18 cellular contexts compared by ENCODE assay signal in the genomic region with DNA sequence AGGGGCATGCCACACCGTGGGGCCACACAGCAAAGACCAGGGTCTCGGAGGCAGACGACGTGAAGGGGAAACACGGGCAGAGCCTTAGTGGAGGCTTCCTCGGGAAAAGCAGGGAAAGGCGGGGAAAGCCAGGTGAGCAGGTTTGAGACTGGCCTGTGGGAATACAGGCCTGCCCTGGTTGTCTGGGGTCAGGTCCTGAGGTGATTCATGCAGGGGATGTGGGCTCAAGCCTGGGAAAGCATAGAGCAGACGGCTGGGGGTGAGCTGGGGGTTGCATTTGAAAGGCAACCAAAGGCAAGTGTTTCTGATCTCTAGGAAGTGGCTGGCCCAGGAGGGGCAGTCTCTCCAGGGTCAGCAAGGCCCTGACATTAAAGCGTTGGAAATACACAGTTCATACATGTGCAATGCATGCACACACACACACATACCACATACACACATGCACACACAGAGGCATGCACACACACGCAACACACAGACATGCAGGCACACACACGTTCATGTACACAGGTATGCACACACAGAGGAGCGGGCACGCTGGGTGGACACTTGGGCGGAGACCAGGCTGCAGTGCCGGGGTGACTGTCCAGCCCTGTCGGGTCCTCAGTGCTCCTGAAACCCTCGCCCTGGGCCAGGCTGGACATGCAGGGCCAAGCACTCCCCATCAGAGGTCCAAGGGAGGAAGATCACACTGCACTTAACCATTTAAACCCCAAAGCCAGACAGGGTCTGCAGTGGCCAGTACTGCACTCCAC.
"Had no signal": no experiment of that assay in that cellular context is flagged by ENCODE, and none has a peak within 500 bp of the region (broad histone marks: within the 10 kb centered on the region; RNA-seq: fewer than 3 reads in every experiment).

No MANE protein-coding gene starts in this region.

- H3K9me3 Mint-ChIP-seq: activated B cell treated with CpG ODN at 0.5 μM for 24 hours; activated naive CD8-positive, alpha-beta T cell treated with anti-CD3 and anti-CD28 coated beads, Interleukin-2, amount 10 ng/mL, durations not matched to agents 7 days and 5 days; naive thymus-derived CD4-positive, alpha-beta T cell had no signal

- H3K27me3 Mint-ChIP-seq: activated B cell treated with CpG ODN at 0.5 μM for 24 hours; activated CD4-positive, alpha-beta T cell treated with anti-CD3 and anti-CD28 coated beads for 36 hours; activated naive CD8-positive, alpha-beta T cell treated with anti-CD3 and anti-CD28 coated beads, Interleukin-2, amount 10 ng/mL, durations not matched to agents 7 days and 5 days; naive thymus-derived CD4-positive, alpha-beta T cell had no signal

- H3K9me3 ChIP-seq: heart right ventricle, thyroid gland had no signal

- H3K27ac Mint-ChIP-seq: activated B cell treated with CpG ODN at 0.5 μM for 24 hours; activated CD4-positive, alpha-beta T cell treated with anti-CD3 and anti-CD28 coated beads for 36 hours; activated naive CD8-positive, alpha-beta T cell treated with anti-CD3 and anti-CD28 coated beads, Interleukin-2, amount 10 ng/mL, durations not matched to agents 7 days and 5 days; naive thymus-derived CD4-positive, alpha-beta T cell had no signal

- H3K36me3 ChIP-seq: heart right ventricle, thyroid gland had no signal

- H3K36me3 Mint-ChIP-seq: activated naive CD8-positive, alpha-beta T cell treated with anti-CD3 and anti-CD28 coated beads, Interleukin-2, amount 10 ng/mL, durations not matched to agents 7 days and 5 days had no signal

- H3K4me3 ChIP-seq: coronary artery, thyroid gland had no signal

- H3K4me1 Mint-ChIP-seq: activated B cell treated with CpG ODN at 0.5 μM for 24 hours; activated CD4-positive, alpha-beta T cell treated with anti-CD3 and anti-CD28 coated beads for 36 hours; activated naive CD8-positive, alpha-beta T cell treated with anti-CD3 and anti-CD28 coated beads, Interleukin-2, amount 10 ng/mL, durations not matched to agents 7 days and 5 days; naive thymus-derived CD4-positive, alpha-beta T cell had no signal

- H3K27me3 ChIP-seq: heart right ventricle, thyroid gland had no signal

- DNase-seq: activated B cell treated with CpG ODN at 0.5 μM for 24 hours; activated CD4-positive, alpha-beta T cell treated with anti-CD3 and anti-CD28 coated beads for 36 hours; activated CD4-positive, alpha-beta T cell treated with anti-CD3 and anti-CD28 coated beads, Interleukin-2, amount 50 U/mL, for 4 hours; activated naive CD4-positive, alpha-beta T cell treated with Interleukin-2 at 50 U/mL for 16 hours; activated naive CD8-positive, alpha-beta T cell treated with anti-CD3 and anti-CD28 coated beads, Interleukin-2, amount 10 ng/mL, durations not matched to agents 7 days and 5 days; activated T-cell treated with anti-CD3 and anti-CD28 coated beads, Interleukin-2, amount 50 U/mL, for 48 hours; amniotic stem cell; cerebellar nuclear complex; stimulated activated CD4-positive, alpha-beta T cell treated with anti-CD3 and anti-CD28 coated beads, Interleukin-4, amount 100 ng/mL, for 1 hour; stimulated activated naive CD4-positive, alpha-beta T cell treated with Interleukin-2 at 50 U/mL for 16 hours; T-helper 9 cell; thyroid gland had no signal

- H3K4me1 ChIP-seq: parathyroid adenoma, thyroid gland had no signal

- H3K9ac ChIP-seq: parathyroid adenoma had no signal

- H3K27ac ChIP-seq: coronary artery, epithelial cell of prostate, heart right ventricle, parathyroid adenoma, thyroid gland had no signal

- ATAC-seq: activated CD4-positive, alpha-beta T cell treated with anti-CD3 and anti-CD28 coated beads for 36 hours; left lobe of liver; naive thymus-derived CD4-positive, alpha-beta T cell had no signal

- H2AFZ ChIP-seq: parathyroid adenoma had no signal

- H3K4me3 Mint-ChIP-seq: activated B cell treated with CpG ODN at 0.5 μM for 24 hours; activated CD4-positive, alpha-beta T cell treated with anti-CD3 and anti-CD28 coated beads for 36 hours; activated naive CD8-positive, alpha-beta T cell treated with anti-CD3 and anti-CD28 coated beads, Interleukin-2, amount 10 ng/mL, durations not matched to agents 7 days and 5 days; naive thymus-derived CD4-positive, alpha-beta T cell had no signal
